In genomic region chr1:24157921-24158481, GRCh38 we compare ENCODE assay signal across 12 cellular contexts. TPM values are rescaled to one million over a fixed set of nuclear protein-coding genes. Genes with fewer than 3 reads are reported as not detected.
DNase-seq lines count a peak whose midpoint lies in the region; ATAC-seq and TF ChIP-seq lines count a peak whose summit lies in the region.
"Had no signal": no experiment of that assay in that cellular context is flagged by ENCODE, and none has a peak within 500 bp of the region (broad histone marks: within the 10 kb centered on the region; RNA-seq: fewer than 3 reads in every experiment).

No MANE protein-coding gene starts in this region.

- ATAC-seq in natural killer cell treated with Interleukin-12 subunit alpha and Interleukin-12 subunit beta and Interleukin-15 and Interleukin-18, amount 100 ng/mL, for 72 hours = no peak

- H3K9me3 Mint-ChIP-seq in CD14-positive monocyte = no peaks in the 10 kb centered on the region
- no peaks in the 10 kb centered on the region for H3K9me3 Mint-ChIP-seq in natural killer cell treated with Interleukin-12 subunit alpha and Interleukin-12 subunit beta and Interleukin-15 and Interleukin-18, amount 100 ng/mL, for 72 hours

- H3K4me3 Mint-ChIP-seq in CD14-positive monocyte = no peak overlapping the region
- H3K4me3 Mint-ChIP-seq in natural killer cell treated with Interleukin-12 subunit alpha and Interleukin-12 subunit beta and Interleukin-15 and Interleukin-18, amount 100 ng/mL, for 72 hours = no peak overlapping the region

- intact Hi-C loops in CD14-positive monocyte (cut with micrococcal nuclease) = no loop called here

- H3K27me3 Mint-ChIP-seq in CD14-positive monocyte (ENCODE audit: low read depth in 3 of 3) = peaks cover 8 to 15% (median 11%) of the 10 kb centered on the region in 3 donors
- H3K27me3 Mint-ChIP-seq in natural killer cell treated with Interleukin-12 subunit alpha and Interleukin-12 subunit beta and Interleukin-15 and Interleukin-18, amount 100 ng/mL, for 72 hours = peaks cover 0 to 8% of the 10 kb centered on the region in 2 donors

- H3K36me3 Mint-ChIP-seq in CD14-positive monocyte = no peaks in the 10 kb centered on the region
- H3K36me3 Mint-ChIP-seq in natural killer cell treated with Interleukin-12 subunit alpha and Interleukin-12 subunit beta and Interleukin-15 and Interleukin-18, amount 100 ng/mL, for 72 hours = no peaks in the 10 kb centered on the region

- peak; percentile 32 for TF ChIP-seq CTCF in CD14-positive monocyte (IDR thresholded peaks at IDR 0.05)
- peak; percentile 48 for TF ChIP-seq CTCF in choroid plexus epithelial cell (conservative IDR thresholded peaks at IDR 0.05; ENCODE audit: low read depth, low read length)

- H3K4me3 ChIP-seq in choroid plexus epithelial cell (ENCODE audit: low read depth, low read length) = no peak overlapping the region
- H3K4me3 ChIP-seq: transverse colon had no signal

- H3K4me1 Mint-ChIP-seq in CD14-positive monocyte = peaks cover 4% of the 10 kb centered on the region
- no peaks in the 10 kb centered on the region for H3K4me1 Mint-ChIP-seq in natural killer cell treated with Interleukin-12 subunit alpha and Interleukin-12 subunit beta and Interleukin-15 and Interleukin-18, amount 100 ng/mL, for 72 hours (ENCODE audit: low read depth in 2 of 2)

- peak overlapping the region in 1 of 7 donors; percentile 22 for H3K27ac Mint-ChIP-seq in CD14-positive monocyte
- H3K27ac Mint-ChIP-seq in natural killer cell treated with Interleukin-12 subunit alpha and Interleukin-12 subunit beta and Interleukin-15 and Interleukin-18, amount 100 ng/mL, for 72 hours = no peak overlapping the region

- DNase-seq in CD14-positive monocyte (ENCODE audit: low spot score) (no peak), HT-29 (ENCODE audit: low spot score) (peak; percentile 40), choroid plexus epithelial cell (ENCODE audit: low read depth) (peak; percentile 23), mesenteric fat pad (ENCODE audit: low spot score) (peak; percentile 76), SKM-1 (lab: John Stamatoyannopoulos, UW; ENCODE audit: unreplicated experiment) (no peak), NCI-H2227 (lab: John Stamatoyannopoulos, UW; ENCODE audit: unreplicated experiment) (no peak)
- DNase-seq in natural killer cell treated with Interleukin-12 subunit alpha and Interleukin-12 subunit beta and Interleukin-15 and Interleukin-18, amount 100 ng/mL, for 72 hours (ENCODE audit: low spot score) = no peak
- no peak for DNase-seq in stimulated activated CD4-positive, alpha-beta T cell treated with anti-CD3 and anti-CD28 coated beads, Interleukin-15, amount 100 ng/mL, for 24 hours
- DNase-seq: activated T-cell treated with anti-CD3 and anti-CD28 coated beads, Interleukin-2, amount 50 U/mL, for 1 hour; DMS79 treated with DMSO at 0.1 percent for 48 hours; NCI-H69; transverse colon had no signal

RNA-seq across cellular contexts. Expression of gene IL22RA1, which starts 15.1 kb away (rescaled TPM):
- polyA plus RNA-seq in CD14-positive monocyte = not detected
- total RNA-seq in HT-29 (2014; rRNA removed; shearing (Covaris generic)) = 21.7 and 32.8 TPM in 2 replicates
- total RNA-seq in mesenteric fat pad = not detected
- total RNA-seq in natural killer cell treated with Interleukin-12 subunit alpha and Interleukin-12 subunit beta and Interleukin-15 and Interleukin-18, amount 100 ng/mL, for 72 hours = not detected

RNA-seq across cellular contexts. Expression of gene IFNLR1, which starts 29.1 kb away (rescaled TPM):
- polyA plus RNA-seq in CD14-positive monocyte = not detected
- 3.3 and 3.5 TPM in 2 replicates for total RNA-seq in HT-29 (2014; rRNA removed; shearing (Covaris generic))
- 0.22 TPM for total RNA-seq in mesenteric fat pad
- 1 to 10 TPM in 1 of 2 donors, under 1 TPM in 1; 0.36 to 2.0 TPM for total RNA-seq in natural killer cell treated with Interleukin-12 subunit alpha and Interleukin-12 subunit beta and Interleukin-15 and Interleukin-18, amount 100 ng/mL, for 72 hours

RNA-seq across cellular contexts. Expression of gene MYOM3, which starts 46.1 kb away (rescaled TPM):
- not detected for polyA plus RNA-seq in CD14-positive monocyte
- total RNA-seq in HT-29 (2014; rRNA removed; shearing (Covaris generic)) = 19.8 and 20.7 TPM in 2 replicates
- total RNA-seq in mesenteric fat pad = 0.42 TPM
- not detected for total RNA-seq in natural killer cell treated with Interleukin-12 subunit alpha and Interleukin-12 subunit beta and Interleukin-15 and Interleukin-18, amount 100 ng/mL, for 72 hours

Comparison
In these comparisons a context has a peak if more than half of its experiments do, and no peak if none do; other contexts are left out.
1. DNase-seq: peak in HT-29 (single experiment), choroid plexus epithelial cell (single experiment) and mesenteric fat pad (single experiment); none in CD14-positive monocyte (single experiment), SKM-1 (single experiment), natural killer cell treated with Interleukin-12 subunit alpha and Interleukin-12 subunit beta and Interleukin-15 and Interleukin-18, amount 100 ng/mL, for 72 hours (single experiment), stimulated activated CD4-positive, alpha-beta T cell treated with anti-CD3 and anti-CD28 coated beads, Interleukin-15, amount 100 ng/mL, for 24 hours (single experiment) and NCI-H2227 (single experiment).
2. RNA of gene IL22RA1, which starts 15.1 kb away (total RNA-seq): 21.7 to 32.8 TPM in HT-29; not detected in mesenteric fat pad (single experiment) and not detected in natural killer cell treated with Interleukin-12 subunit alpha and Interleukin-12 subunit beta and Interleukin-15 and Interleukin-18, amount 100 ng/mL, for 72 hours; every median in the first group is over 10 times any median in the second.
3. RNA of gene MYOM3, which starts 46.1 kb away (total RNA-seq): 19.8 to 20.7 TPM in HT-29; 0.42 TPM in mesenteric fat pad (single experiment) and not detected in natural killer cell treated with Interleukin-12 subunit alpha and Interleukin-12 subunit beta and Interleukin-15 and Interleukin-18, amount 100 ng/mL, for 72 hours; every median in the first group is over 10 times any median in the second.